Comparison of ENCODE assay signal across 8 cellular contexts in the genomic region with DNA sequence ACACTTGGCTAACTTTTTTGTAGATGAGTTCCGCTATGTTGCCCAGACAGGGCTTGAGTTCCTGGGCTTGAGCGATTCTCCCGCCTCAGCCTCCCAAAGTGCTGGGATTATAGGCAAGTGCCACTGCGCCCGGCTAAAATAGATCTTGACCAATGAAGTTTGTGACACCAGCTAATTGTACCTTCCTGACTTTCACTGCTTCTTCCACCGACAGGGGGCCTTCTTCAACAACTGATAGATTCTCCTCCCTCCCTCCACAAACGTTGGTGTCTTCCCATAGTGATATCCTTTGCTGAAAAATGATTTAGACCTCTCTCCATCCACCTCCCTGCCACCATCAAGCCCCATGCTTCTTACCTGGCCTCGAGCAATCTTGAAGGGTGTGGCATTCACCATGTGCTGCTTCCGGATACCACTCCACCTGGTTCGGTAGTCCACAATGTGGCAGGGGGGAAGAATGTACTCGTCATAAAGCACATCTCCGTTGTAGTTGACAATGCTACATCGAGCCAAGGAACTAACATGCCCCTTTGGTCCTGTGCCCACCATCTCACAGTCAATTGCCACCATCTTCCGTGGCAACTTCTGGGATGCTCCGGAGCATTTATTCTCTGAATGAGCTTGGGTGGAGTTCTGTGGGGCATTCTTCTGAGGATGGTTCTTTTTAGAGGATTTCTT. TPM values are rescaled to one million over a fixed set of nuclear protein-coding genes. Genes with fewer than 3 reads are reported as not detected.
DNase-seq lines count a peak whose midpoint lies in the region; ATAC-seq, FAIRE-seq and TF ChIP-seq lines count a peak whose summit lies in the region.

No MANE protein-coding gene starts in this region.

- intact Hi-C loops in activated CD4-positive, alpha-beta T cell treated with anti-CD3 and anti-CD28 coated beads, Interleukin-2, amount 10 ng/mL, durations not matched to agents 24 days and 14 days (cut with micrococcal nuclease), result loop anchor here (1.0 to 10.0 kb wide), 4 partner anchors 37 to 672 kb away; a partner anchor contains a TSS
- intact Hi-C loops in esophagus muscularis mucosa (cut with DNase I) (no loop called here), pancreas (cut with DNase I) (loop anchor here in 2 of 3 donors (5.0 kb wide), 1 partner anchor 34 kb away; no protein-coding TSS in a partner anchor)

- H3K27me3 Mint-ChIP-seq in activated CD4-positive, alpha-beta T cell treated with anti-CD3 and anti-CD28 coated beads, Interleukin-2, amount 10 ng/mL, durations not matched to agents 24 days and 14 days, result no peaks in the 10 kb centered on the region

- peaks cover 34% of the 10 kb centered on the region for H3K4me1 Mint-ChIP-seq in activated CD4-positive, alpha-beta T cell treated with anti-CD3 and anti-CD28 coated beads, Interleukin-2, amount 10 ng/mL, durations not matched to agents 24 days and 14 days

- H3K4me1 ChIP-seq in esophagus muscularis mucosa (peaks cover 41 to 63% (median 60%) of the 10 kb centered on the region in 4 donors), pancreas (peaks cover 28 to 39% (median 34%) of the 10 kb centered on the region in 3 donors)

- H3K27ac ChIP-seq in esophagus muscularis mucosa (replicated peaks in 1 of 4), result peak overlapping the region in 2 of 4 donors; percentile 57 to 94
- no peak overlapping the region for H3K27ac ChIP-seq in pancreas

- no peak overlapping the region for H3K27ac Mint-ChIP-seq in activated CD4-positive, alpha-beta T cell treated with anti-CD3 and anti-CD28 coated beads, Interleukin-2, amount 10 ng/mL, durations not matched to agents 24 days and 14 days

- peaks cover 21 to 46% (median 31%) of the 10 kb centered on the region in 4 donors for H3K36me3 ChIP-seq in esophagus muscularis mucosa
- H3K36me3 ChIP-seq in pancreas, result peaks cover 10 to 26% (median 11%) of the 10 kb centered on the region in 3 donors

- no peak for TF ChIP-seq EP300 in esophagus muscularis mucosa (IDR thresholded peaks at IDR 0.05)

- peak overlapping the region; percentile 100 for H3K4me3 ChIP-seq in AG10803 (ENCODE audit: low read length)
- peak overlapping the region; percentile 70 to 79 (median 74) for H3K4me3 ChIP-seq in esophagus muscularis mucosa
- H3K4me3 ChIP-seq in pancreas, result peak overlapping the region in 2 of 4 donors; percentile 61 to 86

- 52% methylated on average over 15 of the region's 15 CpGs for WGBS in esophagus muscularis mucosa
- 34 to 41% methylated on average over 15 of the region's 15 CpGs for WGBS in pancreas, 2 donors

- no peaks in the 10 kb centered on the region for H3K9me3 ChIP-seq in esophagus muscularis mucosa
- H3K9me3 ChIP-seq in pancreas, result no peaks in the 10 kb centered on the region

- TF ChIP-seq POLR2A in GM12891 (IDR thresholded peaks at IDR 0.05; ENCODE audit: low read depth, low read length) (no peak), esophagus muscularis mucosa (IDR thresholded peaks at IDR 0.05; ENCODE audit: low read depth) (no peak)

- no peaks in the 10 kb centered on the region for H3K9me3 Mint-ChIP-seq in activated CD4-positive, alpha-beta T cell treated with anti-CD3 and anti-CD28 coated beads, Interleukin-2, amount 10 ng/mL, durations not matched to agents 24 days and 14 days

- H3K27me3 ChIP-seq in esophagus muscularis mucosa, result no peaks in the 10 kb centered on the region
- no peaks in the 10 kb centered on the region for H3K27me3 ChIP-seq in pancreas

- FAIRE-seq in GM12891 (lab: Jason Lieb, UNC) (peak; percentile 72), pancreas (lab: Jason Lieb, UNC) (no peak)

- TF ChIP-seq CTCF in AG10803 (conservative IDR thresholded peaks at IDR 0.05; ENCODE audit: low read length) (peak; percentile 80), esophagus muscularis mucosa (IDR thresholded peaks at IDR 0.05) (peak in 2 of 3 experiments; percentile 38 to 39), pancreas (IDR thresholded peaks at IDR 0.05) (peak; percentile 17 to 23 (median 20))

- DNase-seq in AG10803 (ENCODE audit: low read depth) (peak; percentile 74), GM12891 (ENCODE audit: insufficient read length, low spot score) (no peak), NCI-H446 treated with DMSO at 0.1 percent for 48 hours (lab: John Stamatoyannopoulos, UW) (peak; percentile 47), esophagus muscularis mucosa (ENCODE audit: extremely low spot score) (no peak), pancreas (no peak)
- peak; percentile 89 for DNase-seq in activated CD4-positive, alpha-beta T cell treated with anti-CD3 and anti-CD28 coated beads, Interleukin-2, amount 10 ng/mL, durations not matched to agents 24 days and 14 days

- ATAC-seq in pancreas (peak in 2 of 4 donors; percentile 14 to 33), HG03460 (IDR thresholded peaks at IDR 0.05; ENCODE audit: unreplicated experiment) (no peak), HG03439 (IDR thresholded peaks at IDR 0.05; ENCODE audit: unreplicated experiment) (no peak)

- no peak overlapping the region for H3K4me3 Mint-ChIP-seq in activated CD4-positive, alpha-beta T cell treated with anti-CD3 and anti-CD28 coated beads, Interleukin-2, amount 10 ng/mL, durations not matched to agents 24 days and 14 days

- H3K36me3 Mint-ChIP-seq in activated CD4-positive, alpha-beta T cell treated with anti-CD3 and anti-CD28 coated beads, Interleukin-2, amount 10 ng/mL, durations not matched to agents 24 days and 14 days (ENCODE audit: low read depth), result peaks cover 26% of the 10 kb centered on the region

TF ChIP-seq in GM12891, 5 proteins besides CTCF, POLR2A, EP300 and RAD21:
- TF ChIP-seq SPI1 (IDR thresholded peaks at IDR 0.05; ENCODE audit: low read depth, low read length) (no peak), POU2F2 (IDR thresholded peaks at IDR 0.05; ENCODE audit: low read depth, low read length) (no peak), PAX5 (IDR thresholded peaks at IDR 0.05; ENCODE audit: insufficient read depth, low read length, severe bottlenecking) (no peak), TAF1 (IDR thresholded peaks at IDR 0.05; ENCODE audit: low read depth, low read length) (no peak), POLR2AphosphoS5 (IDR thresholded peaks at IDR 0.05; ENCODE audit: low read depth, low read length) (no peak)

RNA-seq across cellular contexts. Expression of a gene that starts 1.6 kb away (rescaled TPM):
- polyA plus RNA-seq in GM12891 (2012; ENCODE audit: low read depth, missing spikeins), result 17.7 TPM
- total RNA-seq in activated CD4-positive, alpha-beta T cell treated with anti-CD3 and anti-CD28 coated beads, Interleukin-2, amount 10 ng/mL, durations not matched to agents 24 days and 14 days, result 35.9 and 40.5 TPM in 2 replicates
- total RNA-seq in esophagus muscularis mucosa (10 to 100 TPM; 16.2 to 32.3 (median 18.0) TPM), pancreas (10 to 100 TPM; 16.8 to 22.6 (median 18.2) TPM)
- 10 to 100 TPM; 56.0 to 64.9 TPM for polyA plus RNA-seq in pancreas

RNA-seq across cellular contexts. Expression of a gene that starts 1.9 kb away (rescaled TPM):
- polyA plus RNA-seq in GM12891 (2012; ENCODE audit: low read depth, missing spikeins), result 20.5 TPM
- 75.4 and 83.1 TPM in 2 replicates for total RNA-seq in activated CD4-positive, alpha-beta T cell treated with anti-CD3 and anti-CD28 coated beads, Interleukin-2, amount 10 ng/mL, durations not matched to agents 24 days and 14 days
- total RNA-seq in esophagus muscularis mucosa, result 10 to 100 TPM; 16.2 to 20.0 (median 19.0) TPM
- total RNA-seq in pancreas, result 10 to 100 TPM in 3 of 6 donors, 1 to 10 TPM in 3; 7.7 to 13.2 (median 9.6) TPM
- polyA plus RNA-seq in pancreas, result 1 to 10 TPM; 5.2 to 8.8 TPM

RNA-seq across cellular contexts. Expression of a gene that starts 14.2 kb away (rescaled TPM):
- polyA plus RNA-seq in GM12891 (2012; ENCODE audit: low read depth, missing spikeins), result 116 TPM
- total RNA-seq in activated CD4-positive, alpha-beta T cell treated with anti-CD3 and anti-CD28 coated beads, Interleukin-2, amount 10 ng/mL, durations not matched to agents 24 days and 14 days, result 134 and 135 TPM in 2 replicates
- total RNA-seq in esophagus muscularis mucosa, result 10 to 100 TPM; 43.5 to 67.4 (median 62.4) TPM
- 10 to 100 TPM; 39.8 to 57.8 (median 43.6) TPM for total RNA-seq in pancreas
- polyA plus RNA-seq in pancreas, result 10 to 100 TPM; 64.5 to 68.6 TPM

RNA-seq across cellular contexts. Expression of a gene that starts 21.3 kb away (rescaled TPM):
- 0.18 TPM for polyA plus RNA-seq in GM12891 (2012; ENCODE audit: low read depth, missing spikeins)
- total RNA-seq in activated CD4-positive, alpha-beta T cell treated with anti-CD3 and anti-CD28 coated beads, Interleukin-2, amount 10 ng/mL, durations not matched to agents 24 days and 14 days, result 0.62 and 1.4 TPM in 2 replicates
- 1 to 10 TPM; 1.2 to 6.4 (median 2.7) TPM for total RNA-seq in esophagus muscularis mucosa
- 1 to 10 TPM in 3 of 6 donors, under 1 TPM in 3; 0.38 to 5.0 (median 1.2) TPM for total RNA-seq in pancreas
- polyA plus RNA-seq in pancreas, result 1 to 10 TPM; 3.3 to 4.0 TPM

RNA-seq across cellular contexts. Expression of a gene that starts 24.8 kb away (rescaled TPM):
- 113 TPM for polyA plus RNA-seq in GM12891 (2012; ENCODE audit: low read depth, missing spikeins)
- total RNA-seq in activated CD4-positive, alpha-beta T cell treated with anti-CD3 and anti-CD28 coated beads, Interleukin-2, amount 10 ng/mL, durations not matched to agents 24 days and 14 days, result 360 and 367 TPM in 2 replicates
- total RNA-seq in esophagus muscularis mucosa (100 to 1,000 TPM; 124 to 239 (median 167) TPM), pancreas (100 to 1,000 TPM in 1 of 6 donors, 10 to 100 TPM in 5; 43.5 to 112 (median 64.2) TPM)
- polyA plus RNA-seq in pancreas, result 10 to 100 TPM; 58.5 to 87.4 TPM

Comparison
In these comparisons a context has a peak if more than half of its experiments do, and no peak if none do; other contexts are left out.
1. DNase-seq: peak in AG10803 (single experiment), NCI-H446 treated with DMSO at 0.1 percent for 48 hours (single experiment) and activated CD4-positive, alpha-beta T cell treated with anti-CD3 and anti-CD28 coated beads, Interleukin-2, amount 10 ng/mL, durations not matched to agents 24 days and 14 days (single experiment); none in GM12891 (single experiment), esophagus muscularis mucosa (single experiment) and pancreas (0 of 6).
2. CTCF ChIP-seq: peak in every context shown above with its lines; median percentile 80 in AG10803; 38 in esophagus muscularis mucosa; 20 in pancreas.